In the genomic region with DNA sequence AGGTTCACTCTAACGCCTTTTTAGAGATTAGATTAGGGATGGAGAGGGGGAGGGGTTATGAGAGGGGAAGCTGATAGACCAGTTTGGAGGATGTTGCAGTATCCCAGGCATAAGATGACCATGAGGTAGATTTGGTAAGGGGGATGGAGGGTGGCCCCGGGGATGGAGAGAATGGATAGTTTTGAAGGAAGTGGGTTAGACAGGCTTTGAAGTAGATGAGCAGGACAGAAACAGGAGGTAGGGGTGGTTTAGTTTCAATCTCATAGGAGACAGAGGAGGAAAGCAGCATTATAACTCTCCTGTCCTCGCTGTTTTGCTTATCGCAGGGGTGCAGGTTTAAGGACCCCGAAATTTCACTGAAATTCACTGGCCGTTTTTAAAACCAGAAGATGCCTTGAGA, we compare ENCODE assay signal across 22 cellular contexts. TPM values are rescaled to one million over a fixed set of nuclear protein-coding genes. Genes with fewer than 3 reads are reported as not detected.
DNase-seq lines count a peak whose midpoint lies in the region; ATAC-seq and TF ChIP-seq lines count a peak whose summit lies in the region.
"Had no signal": no experiment of that assay in that cellular context is flagged by ENCODE, and none has a peak within 500 bp of the region (broad histone marks: within the 10 kb centered on the region; RNA-seq: fewer than 3 reads in every experiment).

No MANE protein-coding gene starts in this region.

- TF ChIP-seq POLR2A in upper lobe of left lung (IDR thresholded peaks at IDR 0.05): no peak

- WGBS in upper lobe of left lung, 2 donors: 86% methylated on average over 6 of the region's 6 CpGs

- ATAC-seq in T-helper 17 cell (no peak), HG02852 (IDR thresholded peaks at IDR 0.05; ENCODE audit: unreplicated experiment) (no peak), GM18873 (IDR thresholded peaks at IDR 0.05; ENCODE audit: low FRiP score, unreplicated experiment) (no peak), upper lobe of left lung (ENCODE audit: low FRiP score in 2 of 2) (no peak)
- ATAC-seq in activated naive CD8-positive, alpha-beta T cell treated with anti-CD3 and anti-CD28 coated beads, Interleukin-2, amount 10 ng/mL, durations not matched to agents 7 days and 5 days (ENCODE audit: low read depth): peak; percentile 37
- no peak for ATAC-seq in stimulated activated effector memory CD8-positive, alpha-beta T cell treated with anti-CD3 and anti-CD28 coated beads, Interleukin-12 subunit alpha, Interleukin-12 subunit beta, amount 100 ng/mL, for 72 hours
- ATAC-seq: GM12878 had no signal

- H3K27ac Mint-ChIP-seq in activated naive CD4-positive, alpha-beta T cell treated with anti-CD3 and anti-CD28 coated beads for 36 hours: peak overlapping the region; percentile 77
- H3K27ac Mint-ChIP-seq in T-helper 17 cell: peak overlapping the region; percentile 97
- peak overlapping the region; percentile 85 for H3K27ac Mint-ChIP-seq in activated naive CD8-positive, alpha-beta T cell treated with anti-CD3 and anti-CD28 coated beads, Interleukin-2, amount 10 ng/mL, durations not matched to agents 7 days and 5 days
- peak overlapping the region; percentile 95 for H3K27ac Mint-ChIP-seq in stimulated activated effector memory CD8-positive, alpha-beta T cell treated with anti-CD3 and anti-CD28 coated beads, Interleukin-12 subunit alpha, Interleukin-12 subunit beta, amount 100 ng/mL, for 72 hours
- H3K27ac Mint-ChIP-seq: progenitor cell of endocrine pancreas had no signal

- POLR2A ChIA-PET in activated naive CD8-positive, alpha-beta T cell treated with anti-CD3 and anti-CD28 coated beads, Interleukin-2, amount 10 ng/mL, durations not matched to agents 7 days and 5 days (lab: Charles Lee): interaction anchor here (1.6 to 2.6 kb wide), 2 partner anchors 11 to 23 kb away, joined by 5 to 9 read pairs; partner anchors contain the start of genes MTOR and UBIAD1

- no peak for TF ChIP-seq EP300 in upper lobe of left lung (IDR thresholded peaks at IDR 0.05)

- peak overlapping the region; percentile 5 for H3K4me3 Mint-ChIP-seq in activated naive CD4-positive, alpha-beta T cell treated with anti-CD3 and anti-CD28 coated beads for 36 hours
- H3K4me3 Mint-ChIP-seq in T-helper 17 cell: peak overlapping the region; percentile 62
- H3K4me3 Mint-ChIP-seq in activated naive CD8-positive, alpha-beta T cell treated with anti-CD3 and anti-CD28 coated beads, Interleukin-2, amount 10 ng/mL, durations not matched to agents 7 days and 5 days: peak overlapping the region; percentile 68
- H3K4me3 Mint-ChIP-seq in stimulated activated effector memory CD8-positive, alpha-beta T cell treated with anti-CD3 and anti-CD28 coated beads, Interleukin-12 subunit alpha, Interleukin-12 subunit beta, amount 100 ng/mL, for 72 hours: no peak overlapping the region
- H3K4me3 Mint-ChIP-seq: nephron progenitor cell had no signal

- H3K4me3 ChIP-seq in upper lobe of left lung: no peak overlapping the region
- H3K4me3 ChIP-seq: colonic mucosa, GM12878, stomach, transverse colon had no signal

- intact Hi-C loops in activated naive CD4-positive, alpha-beta T cell treated with anti-CD3 and anti-CD28 coated beads for 36 hours (cut with micrococcal nuclease): no loop called here

- peaks cover 49% of the 10 kb centered on the region for H3K36me3 Mint-ChIP-seq in activated naive CD4-positive, alpha-beta T cell treated with anti-CD3 and anti-CD28 coated beads for 36 hours (ENCODE audit: low read depth)
- peaks cover 7% of the 10 kb centered on the region for H3K36me3 Mint-ChIP-seq in T-helper 17 cell (ENCODE audit: low read depth)
- peaks cover 38% of the 10 kb centered on the region for H3K36me3 Mint-ChIP-seq in activated naive CD8-positive, alpha-beta T cell treated with anti-CD3 and anti-CD28 coated beads, Interleukin-2, amount 10 ng/mL, durations not matched to agents 7 days and 5 days
- peaks cover 82% of the 10 kb centered on the region for H3K36me3 Mint-ChIP-seq in stimulated activated effector memory CD8-positive, alpha-beta T cell treated with anti-CD3 and anti-CD28 coated beads, Interleukin-12 subunit alpha, Interleukin-12 subunit beta, amount 100 ng/mL, for 72 hours

- H3K27me3 Mint-ChIP-seq in activated naive CD4-positive, alpha-beta T cell treated with anti-CD3 and anti-CD28 coated beads for 36 hours (ENCODE audit: low read depth): no peaks in the 10 kb centered on the region
- no peaks in the 10 kb centered on the region for H3K27me3 Mint-ChIP-seq in T-helper 17 cell
- no peaks in the 10 kb centered on the region for H3K27me3 Mint-ChIP-seq in activated naive CD8-positive, alpha-beta T cell treated with anti-CD3 and anti-CD28 coated beads, Interleukin-2, amount 10 ng/mL, durations not matched to agents 7 days and 5 days
- H3K27me3 Mint-ChIP-seq: progenitor cell of endocrine pancreas had no signal

- H3K4me1 ChIP-seq in upper lobe of left lung: peaks cover 22 to 31% (median 25%) of the 10 kb centered on the region in 4 donors
- H3K4me1 ChIP-seq: colonic mucosa had no signal

- no peak overlapping the region for H3K27ac ChIP-seq in upper lobe of left lung
- H3K27ac ChIP-seq: brain microvascular endothelial cell, colonic mucosa, stomach, transverse colon had no signal

- H3K9me3 ChIP-seq in T-helper 17 cell (ENCODE audit: control insufficient read depth, low read length, poor library complexity, severe bottlenecking): no peaks in the 10 kb centered on the region
- H3K9me3 ChIP-seq in upper lobe of left lung: no peaks in the 10 kb centered on the region
- H3K9me3 ChIP-seq: colonic mucosa, stomach, transverse colon had no signal

- H3K27me3 ChIP-seq in upper lobe of left lung: no peaks in the 10 kb centered on the region
- H3K27me3 ChIP-seq: brain microvascular endothelial cell, colonic mucosa, stomach, transverse colon had no signal

- peaks cover 3% of the 10 kb centered on the region for H3K9me3 Mint-ChIP-seq in activated naive CD4-positive, alpha-beta T cell treated with anti-CD3 and anti-CD28 coated beads for 36 hours
- no peaks in the 10 kb centered on the region for H3K9me3 Mint-ChIP-seq in activated naive CD8-positive, alpha-beta T cell treated with anti-CD3 and anti-CD28 coated beads, Interleukin-2, amount 10 ng/mL, durations not matched to agents 7 days and 5 days
- H3K9me3 Mint-ChIP-seq in stimulated activated effector memory CD8-positive, alpha-beta T cell treated with anti-CD3 and anti-CD28 coated beads, Interleukin-12 subunit alpha, Interleukin-12 subunit beta, amount 100 ng/mL, for 72 hours: no peaks in the 10 kb centered on the region
- H3K9me3 Mint-ChIP-seq: nephron progenitor cell had no signal

- peaks cover 0 to 34% (median 13%) of the 10 kb centered on the region in 4 donors for H3K36me3 ChIP-seq in upper lobe of left lung
- H3K36me3 ChIP-seq: brain microvascular endothelial cell, colonic mucosa had no signal

- peaks cover 75% of the 10 kb centered on the region for H3K4me1 Mint-ChIP-seq in activated naive CD4-positive, alpha-beta T cell treated with anti-CD3 and anti-CD28 coated beads for 36 hours (ENCODE audit: low read depth)
- H3K4me1 Mint-ChIP-seq in T-helper 17 cell: peaks cover 54% of the 10 kb centered on the region
- H3K4me1 Mint-ChIP-seq in activated naive CD8-positive, alpha-beta T cell treated with anti-CD3 and anti-CD28 coated beads, Interleukin-2, amount 10 ng/mL, durations not matched to agents 7 days and 5 days: peaks cover 55% of the 10 kb centered on the region
- peaks cover 54% of the 10 kb centered on the region for H3K4me1 Mint-ChIP-seq in stimulated activated effector memory CD8-positive, alpha-beta T cell treated with anti-CD3 and anti-CD28 coated beads, Interleukin-12 subunit alpha, Interleukin-12 subunit beta, amount 100 ng/mL, for 72 hours

- no peak for TF ChIP-seq CTCF in upper lobe of left lung (IDR thresholded peaks at IDR 0.05)

- CTCF ChIA-PET in activated naive CD4-positive, alpha-beta T cell treated with anti-CD3 and anti-CD28 coated beads for 36 hours (lab: Charles Lee): no interaction called here

- no peak for DNase-seq in activated naive CD4-positive, alpha-beta T cell treated with anti-CD3 and anti-CD28 coated beads for 36 hours
- no peak for DNase-seq in activated naive CD4-positive, alpha-beta T cell treated with anti-CD3 and anti-CD28 coated beads, Interleukin-2, amount 50 U/mL, for 16 hours
- DNase-seq in T-helper 17 cell: no peak
- no peak for DNase-seq in activated naive CD8-positive, alpha-beta T cell treated with anti-CD3 and anti-CD28 coated beads, Interleukin-2, amount 10 ng/mL, durations not matched to agents 7 days and 5 days
- DNase-seq in stimulated activated effector memory CD8-positive, alpha-beta T cell treated with anti-CD3 and anti-CD28 coated beads, Interleukin-12 subunit alpha, Interleukin-12 subunit beta, amount 100 ng/mL, for 72 hours (ENCODE audit: low spot score in 2 of 2): no peak
- no peak for DNase-seq in upper lobe of left lung
- DNase-seq: brain microvascular endothelial cell, colonic mucosa, DMS53, KG1, MV-4-11, NCI-H187, NCI-H2227 treated with DMSO at 0.1 percent for 48 hours, NCI-H82, nephron progenitor cell, SIG-M5, stomach, transverse colon had no signal

RNA-seq across cellular contexts. Expression of gene UBIAD1, which starts 11.8 kb away (rescaled TPM):
- 10 to 100 TPM; 19.9 to 20.2 TPM for total RNA-seq in activated naive CD4-positive, alpha-beta T cell treated with anti-CD3 and anti-CD28 coated beads for 36 hours
- total RNA-seq in T-helper 17 cell (10 to 100 TPM; 19.1 to 25.3 TPM), upper lobe of left lung (10 to 100 TPM in 5 of 6 donors, 1 to 10 TPM in 1; 5.9 to 20.8 (median 15.7) TPM)
- total RNA-seq in activated naive CD8-positive, alpha-beta T cell treated with anti-CD3 and anti-CD28 coated beads, Interleukin-2, amount 10 ng/mL, durations not matched to agents 7 days and 5 days: 10 to 100 TPM; 26.5 to 28.9 TPM

RNA-seq across cellular contexts. Expression of gene MTOR, which starts 22.4 kb away (rescaled TPM):
- total RNA-seq in activated naive CD4-positive, alpha-beta T cell treated with anti-CD3 and anti-CD28 coated beads for 36 hours: 10 to 100 TPM; 38.5 to 39.0 TPM
- total RNA-seq in T-helper 17 cell (10 to 100 TPM; 47.3 to 50.0 TPM), upper lobe of left lung (10 to 100 TPM; 27.5 to 61.0 (median 33.1) TPM)
- 10 to 100 TPM; 40.7 to 45.4 TPM for total RNA-seq in activated naive CD8-positive, alpha-beta T cell treated with anti-CD3 and anti-CD28 coated beads, Interleukin-2, amount 10 ng/mL, durations not matched to agents 7 days and 5 days
